ENCODE assay signal across 34 cellular contexts in the genomic region with DNA sequence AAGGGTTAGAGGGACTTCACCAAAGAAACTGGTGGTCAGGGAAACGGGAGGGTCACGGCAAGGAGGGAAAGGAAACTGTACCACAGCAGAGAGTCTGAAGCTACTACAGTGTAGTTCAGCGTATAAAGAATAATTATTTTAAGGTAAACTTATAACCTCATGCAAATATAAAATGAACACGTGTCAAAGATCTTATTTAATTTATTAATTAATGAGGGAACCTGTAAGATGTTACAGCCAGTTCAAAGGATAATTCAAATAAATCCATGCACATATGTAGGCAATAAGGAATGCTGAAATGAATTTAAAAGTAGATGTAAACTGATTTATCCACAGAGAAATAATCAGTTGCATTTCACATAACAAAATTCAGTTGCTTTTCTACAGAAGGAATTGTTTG. TPM values are rescaled to one million over a fixed set of nuclear protein-coding genes. Genes with fewer than 3 reads are reported as not detected.
"Had no signal": no experiment of that assay in that cellular context is flagged by ENCODE, and none has a peak within 500 bp of the region (broad histone marks: within the 10 kb centered on the region; RNA-seq: fewer than 3 reads in every experiment).

No MANE protein-coding gene starts in this region.

- H3K27ac ChIP-seq: adrenal gland, ascending aorta, body of pancreas, brain microvascular endothelial cell, breast epithelium, cardiac muscle cell had no signal

- H3K27me3 ChIP-seq: adrenal gland, ascending aorta, body of pancreas, brain microvascular endothelial cell, breast epithelium, cardiac muscle cell had no signal

- H3K4me3 ChIP-seq: adrenal gland, ascending aorta, body of pancreas, breast epithelium, cardiac muscle cell had no signal

- FAIRE-seq: astrocyte, bronchial epithelial cell had no signal

- H3K36me3 ChIP-seq: adrenal gland, ascending aorta, brain microvascular endothelial cell, breast epithelium, cardiac muscle cell had no signal

- ATAC-seq: activated naive CD4-positive, alpha-beta T cell treated with anti-CD3 and anti-CD28 coated beads, Interleukin-2, amount 50 U/mL, for 72 hours; activated naive CD8-positive, alpha-beta T cell treated with anti-CD3 and anti-CD28 coated beads, Interleukin-2, amount 50 U/mL, for 24 hours; activated T-cell treated with anti-CD3 and anti-CD28 coated beads, Interleukin-2, amount 50 U/mL, for 4 hours; activated T-cell treated with anti-CD3 and anti-CD28 coated beads, Interleukin-2, amount 50 U/mL, for 72 hours; activated T-helper 17 cell treated with anti-CD3 and anti-CD28 coated beads, Interleukin-2, amount 50 U/mL, for 72 hours; body of pancreas had no signal

- DNase-seq: activated effector memory CD4-positive, alpha-beta T cell treated with anti-CD3 and anti-CD28 coated beads, Interleukin-2, amount 50 U/mL, for 16 hours; activated effector memory CD4-positive, alpha-beta T cell treated with Interleukin-2 at 50 U/mL for 16 hours; activated gamma-delta T cell; activated gamma-delta T cell treated with Interleukin-2 at 50 U/mL for 16 hours; activated naive CD4-positive, alpha-beta T cell; activated naive CD4-positive, alpha-beta T cell treated with anti-CD3 and anti-CD28 coated beads for 36 hours; activated naive CD4-positive, alpha-beta T cell treated with anti-CD3 and anti-CD28 coated beads, Interleukin-2, amount 10 ng/mL, durations not matched to agents 7 days and 5 days; activated naive CD4-positive, alpha-beta T cell treated with anti-CD3 and anti-CD28 coated beads, Interleukin-2, amount 50 U/mL, for 16 hours; activated naive CD4-positive, alpha-beta T cell treated with Interleukin-2 at 50 U/mL for 16 hours; activated naive CD8-positive, alpha-beta T cell treated with anti-CD3 and anti-CD28 coated beads for 36 hours; activated naive CD8-positive, alpha-beta T cell treated with anti-CD3 and anti-CD28 coated beads, Interleukin-2, amount 10 ng/mL, durations not matched to agents 7 days and 5 days; activated naive CD8-positive, alpha-beta T cell treated with anti-CD3 and anti-CD28 coated beads, Interleukin-2, amount 50 U/mL, for 24 hours; activated T-cell treated with anti-CD3 and anti-CD28 coated beads, Interleukin-2, amount 50 U/mL, for 24 hours; activated T-cell treated with anti-CD3 and anti-CD28 coated beads, Interleukin-2, amount 50 U/mL, for 4 hours; activated T-cell treated with anti-CD3 and anti-CD28 coated beads, Interleukin-2, amount 50 U/mL, for 48 hours; activated T-cell treated with anti-CD3 and anti-CD28 coated beads, Interleukin-2, amount 50 U/mL, for 72 hours; adrenal gland; amniotic stem cell; amygdala; anterior cingulate cortex; aorta; body of pancreas; brain microvascular endothelial cell; caudate nucleus; central memory CD4-positive, alpha-beta T cell; cerebellar nuclear complex had no signal

- H3K9me3 ChIP-seq: adrenal gland, ascending aorta, body of pancreas, breast epithelium had no signal

- H3K4me1 ChIP-seq: ascending aorta, breast epithelium had no signal

RNA-seq across cellular contexts. Expression of a gene that starts 49.4 kb away (rescaled TPM):
- total RNA-seq: activated naive CD4-positive, alpha-beta T cell treated with anti-CD3 and anti-CD28 coated beads for 36 hours; activated naive CD8-positive, alpha-beta T cell treated with anti-CD3 and anti-CD28 coated beads, Interleukin-2, amount 10 ng/mL, durations not matched to agents 7 days and 5 days; activated T-helper 1 cell treated with anti-CD3 and anti-CD28 coated beads, Interleukin-12 subunit alpha, Interleukin-12 subunit beta, Interleukin-2, Interleukin-4 antibody, amounts not matched to agents 30 ng/mL and 10 ng/mL and 1 ng/mL, durations not matched to agents 14 hours and 24 hours and 36 hours had no signal
